10 cellular contexts compared by ENCODE assay signal in the genomic region with DNA sequence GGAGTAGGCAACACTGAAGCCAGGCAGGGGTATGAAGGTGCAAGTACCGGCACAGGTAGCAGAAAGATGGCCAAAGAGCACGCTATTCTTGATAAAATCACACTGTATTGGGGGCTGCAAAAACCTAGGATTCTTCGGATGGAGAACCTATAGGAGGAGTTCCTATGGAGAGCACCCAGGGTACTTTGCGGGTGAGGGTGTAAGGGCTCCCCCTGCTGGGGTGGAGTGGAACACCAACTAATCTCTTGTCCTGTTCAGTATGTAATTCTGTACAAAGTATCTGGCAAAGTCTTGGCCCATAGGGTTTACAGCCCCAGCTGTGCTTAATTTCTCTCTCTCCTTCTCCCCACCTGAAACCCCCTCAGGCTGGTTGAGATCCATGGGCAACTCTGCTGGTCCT.
DNase-seq lines count a peak whose midpoint lies in the region; ATAC-seq, FAIRE-seq and TF ChIP-seq lines count a peak whose summit lies in the region.
"Had no signal": no experiment of that assay in that cellular context is flagged by ENCODE, and none has a peak within 500 bp of the region (broad histone marks: within the 10 kb centered on the region; RNA-seq: fewer than 3 reads in every experiment).

No MANE protein-coding gene starts in this region.

- H3K4me2 ChIP-seq in Karpas-422 (ENCODE audit: low read depth, low read length, poor library complexity, severe bottlenecking) (no peak overlapping the region), H1 (ENCODE audit: insufficient read depth in 1 of 2, low read depth in 2 of 2, low read length in 2 of 2) (no peak overlapping the region), smooth muscle cell (no peak overlapping the region)

- no peak overlapping the region for H2BK20ac ChIP-seq in H1 (ENCODE audit: low read length)

- H3K9me2 ChIP-seq in Karpas-422 (replicated peaks; ENCODE audit: insufficient read depth, low read length), result no peaks in the 10 kb centered on the region

- H3F3A ChIP-seq in smooth muscle cell (ENCODE audit: low read depth), result no peaks in the 10 kb centered on the region

- H2BK120ac ChIP-seq in H1 (replicated peaks; ENCODE audit: low read depth, low read length), result no peak overlapping the region

- 73% methylated on average over 4 of the region's 4 CpGs; no CpG with 5 or more reads in 1 of the 2 experiments for WGBS in H1 (ENCODE audit: extremely low coverage in 1 of 2, insufficient coverage in 1 of 2, insufficient read length in 1 of 2, insufficient replicate concordance in 2 of 2, low coverage in 1 of 2, low lambda C conversion rate in 2 of 2, missing lambda C conversion rate in 1 of 2), 2 experiments
- WGBS in smooth muscle cell (ENCODE audit: low lambda C conversion rate), result 91% methylated on average over 4 of the region's 4 CpGs
- WGBS in pancreas, 2 donors, result 71 to 77% methylated on average over 4 of the region's 4 CpGs

- H3K9ac ChIP-seq in Karpas-422 (ENCODE audit: low read length) (no peak overlapping the region), H1 (replicated peaks in 1 of 4; ENCODE audit: extremely low read depth in 1 of 4, low read depth in 3 of 4, low read length in 3 of 4) (no peak overlapping the region), smooth muscle cell (ENCODE audit: low read depth) (no peak overlapping the region)

- H4K91ac ChIP-seq in H1 (replicated peaks; ENCODE audit: insufficient read length, low read length), result no peak overlapping the region

- H4K8ac ChIP-seq in H1 (ENCODE audit: extremely low read depth, insufficient read depth, low read length), result no peak overlapping the region

- no peaks in the 10 kb centered on the region for H3K23me2 ChIP-seq in H1 (ENCODE audit: low read depth, low read length)

- no peak overlapping the region for H4K5ac ChIP-seq in H1 (ENCODE audit: insufficient read length, low read depth, low read length)

- ATAC-seq in pancreas (no peak), GM21619 (IDR thresholded peaks at IDR 0.05; ENCODE audit: unreplicated experiment) (no peak)

- no peak overlapping the region for H2BK12ac ChIP-seq in H1 (ENCODE audit: low read depth, low read length)

- no peaks in the 10 kb centered on the region for H3K79me1 ChIP-seq in H1 (ENCODE audit: low read depth, low read length)

- no peaks in the 10 kb centered on the region for H4K20me1 ChIP-seq in Karpas-422 (ENCODE audit: insufficient read depth, low read depth, low read length)
- no peaks in the 10 kb centered on the region for H4K20me1 ChIP-seq in H1 (replicated peaks in 1 of 2; ENCODE audit: control insufficient read depth in 1 of 2, insufficient read depth in 2 of 2, low read length in 2 of 2)
- no peaks in the 10 kb centered on the region for H4K20me1 ChIP-seq in smooth muscle cell (ENCODE audit: low read depth)

- H3K36me3 ChIP-seq in Karpas-422 (ENCODE audit: insufficient read depth, low read length), result no peaks in the 10 kb centered on the region
- H3K36me3 ChIP-seq in H1 (ENCODE audit: control insufficient read depth in 2 of 4, insufficient read depth in 4 of 4, low read length in 3 of 4), result no peaks in the 10 kb centered on the region
- H3K36me3 ChIP-seq in smooth muscle cell (ENCODE audit: low read depth), result no peaks in the 10 kb centered on the region
- H3K36me3 ChIP-seq in pancreas, result no peaks in the 10 kb centered on the region

- FAIRE-seq in H1 (lab: Jason Lieb, UNC), result no peak
- FAIRE-seq in pancreas (lab: Jason Lieb, UNC), result no peak
- FAIRE-seq: endometrium had no signal

- CTCF ChIA-PET in H1 (lab: Charles Lee; ENCODE audit: partially characterized antibody), result interaction anchor here (0.6 to 4.5 kb wide), 25 partner anchors 9 to 653 kb away, joined by 3 to 58 read pairs (median 4); no protein-coding TSS in a partner anchor

- POLR2A ChIA-PET in H1 (lab: Charles Lee; ENCODE audit: partially characterized antibody), result no interaction called here

- intact Hi-C loops in pancreas (cut with DNase I), result no loop called here

- H2BK5ac ChIP-seq in H1 (ENCODE audit: low read depth, low read length), result no peak overlapping the region

- H3K79me2 ChIP-seq in Karpas-422 (ENCODE audit: low read length), result no peaks in the 10 kb centered on the region
- no peaks in the 10 kb centered on the region for H3K79me2 ChIP-seq in H1 (ENCODE audit: control insufficient read depth in 1 of 2, insufficient read depth in 2 of 2, low read length in 2 of 2)
- no peaks in the 10 kb centered on the region for H3K79me2 ChIP-seq in smooth muscle cell (ENCODE audit: low read depth)

- H3K4ac ChIP-seq in H1 (replicated peaks; ENCODE audit: insufficient read length, low read depth, low read length), result no peak overlapping the region

- H2AFZ ChIP-seq in Karpas-422 (ENCODE audit: low read length) (no peak overlapping the region), H1 (ENCODE audit: low read length) (no peak overlapping the region), smooth muscle cell (ENCODE audit: low read depth) (no peak overlapping the region)

- H3K27me3 ChIP-seq in Karpas-422 (ENCODE audit: low read length) (no peaks in the 10 kb centered on the region), H1 (replicated peaks in 1 of 4; ENCODE audit: control insufficient read depth in 3 of 4, extremely low read depth in 1 of 4, insufficient read depth in 3 of 4, low read length in 3 of 4) (peaks cover 0 to 1% (median 0%) of the 10 kb centered on the region in 4 experiments; a peak in 1 of 7 replicates), smooth muscle cell (ENCODE audit: low read depth) (no peaks in the 10 kb centered on the region), pancreas (no peaks in the 10 kb centered on the region)

- H3K18ac ChIP-seq in H1 (ENCODE audit: extremely low read depth, low read length), result no peak overlapping the region

- H3K56ac ChIP-seq in H1 (replicated peaks; ENCODE audit: insufficient read length, low read depth, low read length), result no peak overlapping the region

- no peak overlapping the region for H3K14ac ChIP-seq in H1 (ENCODE audit: insufficient read length)

- H3K9me3 ChIP-seq in Karpas-422 (ENCODE audit: low read length) (no peaks in the 10 kb centered on the region), H1 (ENCODE audit: insufficient read depth in 2 of 2, low read depth in 1 of 2, low read length in 1 of 2) (0 out of 4 replicates have a peak, but pooled peaks cover 0 to 3% of the 10 kb centered on the region in 2 experiments), smooth muscle cell (replicated peaks; ENCODE audit: low read depth) (no peaks in the 10 kb centered on the region), pancreas (no peaks in the 10 kb centered on the region)

- no peak overlapping the region for H2AK5ac ChIP-seq in H1 (ENCODE audit: low read depth, low read length)

- TF ChIP-seq POLR2A in H1 (IDR thresholded peaks at IDR 0.05; ENCODE audit: control extremely low read depth in 1 of 2, low read depth in 2 of 2, low read length in 2 of 2), result no peak

- H3K23ac ChIP-seq in H1 (ENCODE audit: insufficient read length), result no peak overlapping the region

- no peak overlapping the region for H2BK15ac ChIP-seq in H1 (ENCODE audit: low read length)

- H3K4me3 ChIP-seq in Karpas-422 (ENCODE audit: low read length) (no peak overlapping the region), H1 (ENCODE audit: extremely low read depth in 1 of 4, insufficient read depth in 2 of 4, low read depth in 3 of 4, low read length in 4 of 4) (no peak overlapping the region), smooth muscle cell (no peak overlapping the region), pancreas (no peak overlapping the region)

- TF ChIP-seq EP300 in H1 (IDR thresholded peaks at IDR 0.05; ENCODE audit: borderline replicate concordance in 1 of 2, low read depth in 2 of 2, low read length in 2 of 2), result no peak

- DNase-seq in activated CD8-positive, alpha-beta memory T cell treated with anti-CD3 and anti-CD28 coated beads, Interleukin-2, amount 50 U/mL, for 48 hours, result peak; percentile 67
- no peak for DNase-seq in activated CD8-positive, alpha-beta memory T cell treated with anti-CD3 and anti-CD28 coated beads, Interleukin-2, amount 50 U/mL, for 4 hours
- DNase-seq in Karpas-422 (peak; percentile 70), H1 (ENCODE audit: low read depth in 1 of 2, low spot score in 2 of 2) (peak; percentile 19 to 77), smooth muscle cell (lab: John Stamatoyannopoulos, UW; ENCODE audit: unreplicated experiment) (no peak), pancreas (no peak), GDM1 (lab: John Stamatoyannopoulos, UW) (no peak)
- DNase-seq: NCI-H2081 had no signal

- H3K4me1 ChIP-seq in Karpas-422 (ENCODE audit: low read length) (no peaks in the 10 kb centered on the region), H1 (replicated peaks in 1 of 4; ENCODE audit: control insufficient read depth in 3 of 4, insufficient read depth in 4 of 4, low read length in 3 of 4) (no peaks in the 10 kb centered on the region), smooth muscle cell (ENCODE audit: low read depth) (no peaks in the 10 kb centered on the region), pancreas (no peaks in the 10 kb centered on the region)

- H3K27ac ChIP-seq in Karpas-422 (ENCODE audit: low read length), result no peak overlapping the region
- H3K27ac ChIP-seq in H1 (ENCODE audit: low read depth, low read length), result no peak overlapping the region
- no peak overlapping the region for H3K27ac ChIP-seq in smooth muscle cell (ENCODE audit: low read depth)
- H3K27ac ChIP-seq in pancreas, result no peak overlapping the region

- TF ChIP-seq RAD21 in H1 (IDR thresholded peaks at IDR 0.05 in 1 of 2, conservative IDR thresholded peaks at IDR 0.05 in 1 of 2; ENCODE audit: low read depth in 2 of 2, low read length in 2 of 2), result peak; percentile 25 to 46; a peak in 3 of 4 replicates

- peak; percentile 51 to 65 (median 58) for TF ChIP-seq CTCF in H1 (IDR thresholded peaks at IDR 0.05; ENCODE audit: control extremely low read depth in 1 of 3, insufficient read depth in 1 of 3, low read depth in 1 of 3, low read length in 3 of 3)
- peak; percentile 42 for TF ChIP-seq CTCF in smooth muscle cell (IDR thresholded peaks at IDR 0.05; ENCODE audit: borderline replicate concordance, insufficient read depth, poor library complexity, severe bottlenecking)
- TF ChIP-seq CTCF in pancreas (IDR thresholded peaks at IDR 0.05), result no peak

TF ChIP-seq in H1, 55 proteins besides CTCF, POLR2A, EP300 and RAD21 (continues in another document):
- no peak for TF ChIP-seq ASH2L (IDR thresholded peaks at IDR 0.05; ENCODE audit: low read length)
- TF ChIP-seq, protein P1, sequence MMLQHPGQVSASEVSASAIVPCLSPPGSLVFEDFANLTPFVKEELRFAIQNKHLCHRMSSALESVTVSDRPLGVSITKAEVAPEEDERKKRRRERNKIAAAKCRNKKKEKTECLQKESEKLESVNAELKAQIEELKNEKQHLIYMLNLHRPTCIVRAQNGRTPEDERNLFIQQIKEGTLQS (IDR thresholded peaks at IDR 0.05; ENCODE audit: insufficient read depth, low read depth, low read length), result no peak
- TF ChIP-seq NANOG (IDR thresholded peaks at IDR 0.05; ENCODE audit: insufficient read depth, low read depth, low read length, poor library complexity, severe bottlenecking), result no peak
- peak; percentile 18; the same call in 1 of the 2 replicates for TF ChIP-seq BACH1 (IDR thresholded peaks at IDR 0.05; ENCODE audit: low read length)
- no peak for TF ChIP-seq EGR1 (IDR thresholded peaks at IDR 0.05; ENCODE audit: borderline replicate concordance, low read depth, low read length)

Comparison
In these comparisons a context has a peak if more than half of its experiments do, and no peak if none do; other contexts are left out.
1. DNase-seq: peak in activated CD8-positive, alpha-beta memory T cell treated with anti-CD3 and anti-CD28 coated beads, Interleukin-2, amount 50 U/mL, for 48 hours (single experiment), Karpas-422 (single experiment) and H1 (2 of 2); none in activated CD8-positive, alpha-beta memory T cell treated with anti-CD3 and anti-CD28 coated beads, Interleukin-2, amount 50 U/mL, for 4 hours (single experiment), smooth muscle cell (single experiment), pancreas (0 of 6) and GDM1 (single experiment).
2. CTCF ChIP-seq: peak in H1 (3 of 3) and smooth muscle cell (single experiment); none in pancreas (0 of 4).